9 cellular contexts compared by ENCODE assay signal in genomic region chr9:97635026-97635425, GRCh38. TPM values are rescaled to one million over a fixed set of nuclear protein-coding genes. Genes with fewer than 3 reads are reported as not detected.
A peak's percentile ranks its signal among the peaks of the same experiment; 100 is the strongest.
DNase-seq lines count a peak whose midpoint lies in the region; ATAC-seq and TF ChIP-seq lines count a peak whose summit lies in the region.
"Had no signal": no experiment of that assay in that cellular context is flagged by ENCODE, and none has a peak within 500 bp of the region (broad histone marks: within the 10 kb centered on the region; RNA-seq: fewer than 3 reads in every experiment).

No MANE protein-coding gene starts in this region.

- H3K27me3 Mint-ChIP-seq in activated CD4-positive, alpha-beta T cell treated with anti-CD3 and anti-CD28 coated beads for 36 hours = no peaks in the 10 kb centered on the region

- POLR2A ChIA-PET in activated CD4-positive, alpha-beta T cell treated with anti-CD3 and anti-CD28 coated beads for 36 hours (lab: Charles Lee) = interaction anchor here (0.6 kb wide), 1 partner anchor 49 kb away, joined by 8 read pairs; no protein-coding TSS in a partner anchor

- H3K4me1 ChIP-seq in SJCRH30 (no peaks in the 10 kb centered on the region), skeletal muscle satellite cell (ENCODE audit: control insufficient read depth, insufficient read depth, low read length) (peaks cover 37% of the 10 kb centered on the region)

- H3K4me2 ChIP-seq in skeletal muscle satellite cell (ENCODE audit: low read length) = peak overlapping the region; percentile 92

- no peak for TF ChIP-seq CTCF in fibroblast of the aortic adventitia (IDR thresholded peaks at IDR 0.05; ENCODE audit: insufficient read depth, low read length)

- peaks cover 55% of the 10 kb centered on the region for H3K4me1 Mint-ChIP-seq in activated CD4-positive, alpha-beta T cell treated with anti-CD3 and anti-CD28 coated beads for 36 hours

- CTCF ChIA-PET in activated CD4-positive, alpha-beta T cell treated with anti-CD3 and anti-CD28 coated beads for 36 hours (lab: Charles Lee) = interaction anchor here (1.2 kb wide), 1 partner anchor 19 kb away, joined by 4 read pairs; no protein-coding TSS in a partner anchor

- H3K9ac ChIP-seq in skeletal muscle satellite cell (ENCODE audit: low read depth, low read length) = peak overlapping the region; percentile 95

- intact Hi-C loops in activated CD4-positive, alpha-beta T cell treated with anti-CD3 and anti-CD28 coated beads for 36 hours (cut with DNase I, micrococcal nuclease) = loop anchor here in 1 of 2 experiments (2.0 to 10.0 kb wide), 2 partner anchors 16 to 620 kb away; no protein-coding TSS in a partner anchor

- H3K27ac ChIP-seq in SJCRH30 = no peak overlapping the region

- H3K27ac Mint-ChIP-seq in activated CD4-positive, alpha-beta T cell treated with anti-CD3 and anti-CD28 coated beads for 36 hours = peak overlapping the region; percentile 99

- peaks cover 22% of the 10 kb centered on the region for H3K36me3 Mint-ChIP-seq in activated CD4-positive, alpha-beta T cell treated with anti-CD3 and anti-CD28 coated beads for 36 hours (ENCODE audit: low read depth)

- no peak for ATAC-seq in activated CD4-positive, alpha-beta T cell treated with anti-CD3 and anti-CD28 coated beads for 36 hours

- H3K9me3 ChIP-seq in SJCRH30 (replicated peaks) (no peaks in the 10 kb centered on the region), skeletal muscle satellite cell (replicated peaks; ENCODE audit: low read length) (no peaks in the 10 kb centered on the region)

- H3K36me3 ChIP-seq in SJCRH30 (peaks cover 12% of the 10 kb centered on the region), skeletal muscle satellite cell (ENCODE audit: insufficient read depth, low read length) (no peaks in the 10 kb centered on the region)

- peak overlapping the region; percentile 92 for H3K4me3 ChIP-seq in SJCRH30
- peak overlapping the region; percentile 72 for H3K4me3 ChIP-seq in fibroblast of the aortic adventitia (ENCODE audit: low read depth, low read length)
- peak overlapping the region; percentile 96 for H3K4me3 ChIP-seq in skeletal muscle satellite cell (ENCODE audit: low read length)

- peak overlapping the region; percentile 92 for H3K4me3 Mint-ChIP-seq in activated CD4-positive, alpha-beta T cell treated with anti-CD3 and anti-CD28 coated beads for 36 hours

- H3K27me3 ChIP-seq in SJCRH30 (no peaks in the 10 kb centered on the region), skeletal muscle satellite cell (ENCODE audit: control insufficient read depth, insufficient read depth, low read length) (no peaks in the 10 kb centered on the region)

- no peak for DNase-seq in activated CD4-positive, alpha-beta T cell treated with anti-CD3 and anti-CD28 coated beads for 36 hours
- DNase-seq in activated CD4-positive, alpha-beta T cell treated with anti-CD3 and anti-CD28 coated beads, Interleukin-2, amount 50 U/mL, for 1 hour = no peak
- DNase-seq in SJCRH30 = no peak
- no peak for DNase-seq in fibroblast of the aortic adventitia (ENCODE audit: low read depth)
- DNase-seq in NCI-H526 (lab: John Stamatoyannopoulos, UW) = no peak
- no peak for DNase-seq in activated CD4-positive, CD25-positive, alpha-beta regulatory T cell (lab: John Stamatoyannopoulos, UW)
- no peak for DNase-seq in activated CD8-positive, alpha-beta memory T cell treated with anti-CD3 and anti-CD28 coated beads, Interleukin-2, amount 50 U/mL, for 4 hours
- DNase-seq: NCI-H1105 had no signal

- H3K9me3 Mint-ChIP-seq in activated CD4-positive, alpha-beta T cell treated with anti-CD3 and anti-CD28 coated beads for 36 hours (ENCODE audit: low read depth) = no peaks in the 10 kb centered on the region

RNA-seq across cellular contexts. Expression of gene NCBP1, which starts 1.4 kb away (rescaled TPM):
- total RNA-seq in activated CD4-positive, alpha-beta T cell treated with anti-CD3 and anti-CD28 coated beads for 36 hours = 10 to 100 TPM; 42.2 to 43.0 TPM
- 126 TPM in 2 replicates for total RNA-seq in SJCRH30 (2014; rRNA removed; shearing (Covaris generic))
- 43.3 and 59.6 TPM in 2 replicates for total RNA-seq in fibroblast of the aortic adventitia (ENCODE audit: low replicate concordance)
- 34.9 and 37.0 TPM in 2 replicates for total RNA-seq in skeletal muscle satellite cell (2012; rRNA removed)

RNA-seq across cellular contexts. Expression of gene TSTD2, which starts 1.9 kb away (rescaled TPM):
- 10 to 100 TPM; 12.7 to 15.0 TPM for total RNA-seq in activated CD4-positive, alpha-beta T cell treated with anti-CD3 and anti-CD28 coated beads for 36 hours
- 36.3 and 42.7 TPM in 2 replicates for total RNA-seq in SJCRH30 (2014; rRNA removed; shearing (Covaris generic))
- total RNA-seq in fibroblast of the aortic adventitia (ENCODE audit: low replicate concordance) = 17.6 and 23.2 TPM in 2 replicates
- total RNA-seq in skeletal muscle satellite cell (2012; rRNA removed) = 5.1 and 9.2 TPM in 2 replicates
